9 cellular contexts compared by ENCODE assay signal in the genomic region with DNA sequence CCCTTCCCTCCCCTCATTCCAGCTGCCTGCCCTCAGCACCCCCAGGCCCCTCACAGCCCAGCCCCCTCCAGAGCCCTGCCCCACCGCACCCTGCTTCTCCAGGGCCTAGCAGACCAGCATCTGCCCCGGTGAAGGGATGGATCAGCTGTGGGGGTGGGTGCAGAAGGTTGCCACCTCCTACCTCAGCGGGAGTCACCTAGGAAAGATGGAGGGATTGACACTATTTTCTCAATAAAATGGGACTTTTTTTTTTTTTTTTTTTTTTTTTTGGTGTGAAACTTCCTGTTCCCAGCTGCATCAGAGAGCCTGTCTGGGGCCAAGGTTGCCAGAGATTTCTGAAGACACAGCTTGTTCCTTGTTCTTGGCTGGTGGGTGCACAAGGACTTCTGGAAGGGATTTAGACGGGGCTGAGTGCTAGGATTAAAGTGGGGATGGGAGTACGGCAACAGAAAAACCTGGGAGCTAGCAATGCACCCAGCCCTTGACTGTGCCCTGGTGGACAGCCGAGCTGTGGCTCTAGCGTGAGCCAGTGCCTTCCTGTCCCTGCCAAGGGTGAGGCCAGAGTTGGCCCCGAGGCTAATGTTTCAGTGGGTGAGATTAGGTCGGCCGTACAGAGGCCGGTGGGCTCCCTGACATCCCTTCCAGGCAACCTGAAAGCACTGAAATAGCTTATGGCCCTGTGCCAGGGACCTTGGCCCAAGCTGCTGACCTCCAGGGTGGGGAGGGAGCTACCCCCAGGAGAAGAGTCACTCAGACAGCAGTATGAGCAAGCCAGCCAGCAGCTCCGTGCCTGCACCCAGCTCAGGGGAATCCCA. TPM values are rescaled to one million over a fixed set of nuclear protein-coding genes. Genes with fewer than 3 reads are reported as not detected.
DNase-seq lines count a peak whose midpoint lies in the region; ATAC-seq and TF ChIP-seq lines count a peak whose summit lies in the region.
"Had no signal": no experiment of that assay in that cellular context is flagged by ENCODE, and none has a peak within 500 bp of the region (broad histone marks: within the 10 kb centered on the region; RNA-seq: fewer than 3 reads in every experiment).

No MANE protein-coding gene starts in this region.

- H3K9me3 ChIP-seq in lower lobe of right lung (no peaks in the 10 kb centered on the region), uterus (no peaks in the 10 kb centered on the region)

- TF ChIP-seq CTCF in lower lobe of right lung (IDR thresholded peaks at IDR 0.05) (no peak), uterus (IDR thresholded peaks at IDR 0.05) (no peak)

- no peak for TF ChIP-seq POLR2A in uterus (IDR thresholded peaks at IDR 0.05)

- H3K27me3 ChIP-seq in lower lobe of right lung (ENCODE audit: low read depth) (peaks cover 11% of the 10 kb centered on the region), uterus (peaks cover 0 to 3% of the 10 kb centered on the region in 2 donors)

- H3K27ac ChIP-seq in caudate nucleus (ENCODE audit: low read depth, low read length) (peak overlapping the region; percentile 78), lower lobe of right lung (peak overlapping the region; percentile 49), uterus (peak overlapping the region; percentile 62 to 81)

- peak overlapping the region; percentile 32 for H3K4me3 ChIP-seq in lower lobe of right lung
- H3K4me3 ChIP-seq in uterus = no peak overlapping the region

- H3K4me1 ChIP-seq in lower lobe of right lung (peaks cover 26% of the 10 kb centered on the region), uterus (peaks cover 0 to 23% of the 10 kb centered on the region in 2 donors)

- H3K36me3 ChIP-seq in lower lobe of right lung (peaks cover 19% of the 10 kb centered on the region), uterus (no peaks in the 10 kb centered on the region)

- ATAC-seq in lower lobe of right lung (peak; percentile 27 to 43), HG03135 (IDR thresholded peaks at IDR 0.05; ENCODE audit: unreplicated experiment) (no peak)

- DNase-seq in NOMO-1 treated with DMSO at 0.1 percent for 48 hours (lab: John Stamatoyannopoulos, UW; ENCODE audit: unreplicated experiment) (peak; percentile 18), NOMO-1 treated with dmso at 0.1 percent for 144 hours (lab: John Stamatoyannopoulos, UW; ENCODE audit: unreplicated experiment) (no peak), caudate nucleus (lab: John Stamatoyannopoulos, UW) (peak in 32 of 61 donors; percentile 12 to 69 (median 34)), lower lobe of right lung (no peak), uterus (peak; percentile 48 to 64), GF-D8 (lab: John Stamatoyannopoulos, UW) (no peak), OCI-M2 (lab: John Stamatoyannopoulos, UW; ENCODE audit: unreplicated experiment) (no peak)
- DNase-seq: NCI-H187 treated with DMSO at 0.1 percent for 48 hours had no signal

- intact Hi-C loops in lower lobe of right lung (cut with DNase I) (no loop called here), uterus (cut with DNase I; ENCODE audit: low total_unique reads) (no loop called here)

RNA-seq across cellular contexts. Expression of gene B3GNT7, which starts 4.5 kb away (rescaled TPM):
- total RNA-seq in lower lobe of right lung (80.0 TPM), uterus (1 to 10 TPM; 1.7 to 8.1 (median 3.1) TPM)

Comparison
In these comparisons a context has a peak if more than half of its experiments do, and no peak if none do; other contexts are left out.
1. DNase-seq: peak in NOMO-1 treated with DMSO at 0.1 percent for 48 hours (single experiment), caudate nucleus (32 of 61) and uterus (2 of 2); none in NOMO-1 treated with dmso at 0.1 percent for 144 hours (single experiment), lower lobe of right lung (single experiment), GF-D8 (single experiment) and OCI-M2 (single experiment).
2. Peak in every context shown above with its lines, with median percentiles within 50 percentile points of each other: H3K27ac ChIP-seq.